In the genomic region with DNA sequence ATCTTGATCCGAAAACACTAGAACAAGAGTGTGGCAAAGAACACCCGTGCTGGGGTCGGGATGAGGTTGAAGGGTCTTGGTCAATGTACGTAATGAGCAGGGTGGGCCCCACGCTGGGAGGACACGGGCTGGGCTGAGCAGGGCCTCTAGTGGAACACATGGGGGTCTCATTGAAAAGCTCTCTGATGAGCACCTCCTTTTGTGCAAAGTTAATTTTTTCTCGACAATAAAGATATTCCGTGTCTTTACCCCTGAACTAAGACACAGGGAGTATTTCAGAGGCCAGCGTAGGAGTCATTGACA, we compare ENCODE assay signal across 24 cellular contexts. TPM values are rescaled to one million over a fixed set of nuclear protein-coding genes. Genes with fewer than 3 reads are reported as not detected.
"Had no signal": no experiment of that assay in that cellular context is flagged by ENCODE, and none has a peak within 500 bp of the region (broad histone marks: within the 10 kb centered on the region; RNA-seq: fewer than 3 reads in every experiment).

No MANE protein-coding gene starts in this region.

- DNase-seq: activated CD4-positive, alpha-beta memory T cell treated with anti-CD3 and anti-CD28 coated beads for 36 hours; activated CD4-positive, alpha-beta T cell treated with anti-CD3 and anti-CD28 coated beads for 48 hours; activated effector memory CD4-positive, alpha-beta T cell treated with anti-CD3 and anti-CD28 coated beads, Interleukin-2, amount 50 U/mL, for 16 hours; activated naive CD4-positive, alpha-beta T cell treated with anti-CD3 and anti-CD28 coated beads, Interleukin-2, amount 10 ng/mL, durations not matched to agents 7 days and 5 days; effector memory CD8-positive, alpha-beta T cell; esophagus squamous epithelium; gastrocnemius medialis; hippocampal formation; kidney glomerular epithelial cell; left lung; naive thymus-derived CD8-positive, alpha-beta T cell; stimulated activated CD4-positive, alpha-beta T cell treated with anti-CD3 and anti-CD28 coated beads, Interleukin-12 subunit alpha, Interleukin-12 subunit beta, amount 100 ng/mL, for 4 hours; substantia nigra; T-helper 17 cell; thyroid gland; upper lobe of right lung had no signal

- H2AFZ ChIP-seq: parathyroid adenoma had no signal

- H3K4me3 ChIP-seq: esophagus squamous epithelium, gastrocnemius medialis, left lung, thyroid gland, upper lobe of right lung had no signal

- H3K27ac Mint-ChIP-seq: activated CD4-positive, alpha-beta memory T cell treated with anti-CD3 and anti-CD28 coated beads for 36 hours; activated naive CD4-positive, alpha-beta T cell treated with anti-CD3 and anti-CD28 coated beads, Interleukin-2, amount 10 ng/mL, durations not matched to agents 7 days and 5 days; stimulated activated naive CD8-positive, alpha-beta T cell treated with anti-CD3 and anti-CD28 coated beads, Interleukin-15, Interleukin-2, amounts not matched to agents 100 ng/mL and 50 ng/mL, for 24 hours; T-helper 17 cell had no signal

- H3K9me3 ChIP-seq: esophagus squamous epithelium, gastrocnemius medialis, left lung, thyroid gland, upper lobe of right lung had no signal

- H3K27me3 Mint-ChIP-seq: activated CD4-positive, alpha-beta memory T cell treated with anti-CD3 and anti-CD28 coated beads for 36 hours; activated naive CD4-positive, alpha-beta T cell treated with anti-CD3 and anti-CD28 coated beads, Interleukin-2, amount 10 ng/mL, durations not matched to agents 7 days and 5 days; central memory CD8-positive, alpha-beta T cell; effector memory CD8-positive, alpha-beta T cell; naive thymus-derived CD8-positive, alpha-beta T cell; stimulated activated naive CD8-positive, alpha-beta T cell treated with anti-CD3 and anti-CD28 coated beads, Interleukin-15, Interleukin-2, amounts not matched to agents 100 ng/mL and 50 ng/mL, for 24 hours; T-helper 17 cell had no signal

- H3K4me1 ChIP-seq: esophagus squamous epithelium, left lung, parathyroid adenoma, thyroid gland, upper lobe of right lung had no signal

- H3K27ac ChIP-seq: esophagus squamous epithelium, gastrocnemius medialis, left lung, parathyroid adenoma, thyroid gland, upper lobe of right lung had no signal

- H3K79me2 ChIP-seq: parathyroid adenoma had no signal

- H3K4me3 Mint-ChIP-seq: activated CD4-positive, alpha-beta memory T cell treated with anti-CD3 and anti-CD28 coated beads for 36 hours; activated naive CD4-positive, alpha-beta T cell treated with anti-CD3 and anti-CD28 coated beads, Interleukin-2, amount 10 ng/mL, durations not matched to agents 7 days and 5 days; central memory CD8-positive, alpha-beta T cell; effector memory CD8-positive, alpha-beta T cell; naive thymus-derived CD8-positive, alpha-beta T cell; stimulated activated naive CD8-positive, alpha-beta T cell treated with anti-CD3 and anti-CD28 coated beads, Interleukin-15, Interleukin-2, amounts not matched to agents 100 ng/mL and 50 ng/mL, for 24 hours; T-helper 17 cell had no signal

- H3K9ac ChIP-seq: parathyroid adenoma had no signal

- H3K27me3 ChIP-seq: esophagus squamous epithelium, gastrocnemius medialis, left lung, thyroid gland, upper lobe of right lung had no signal

- H3K4me1 Mint-ChIP-seq: central memory CD8-positive, alpha-beta T cell had no signal

- H3K9me3 Mint-ChIP-seq: activated CD4-positive, alpha-beta memory T cell treated with anti-CD3 and anti-CD28 coated beads for 36 hours; activated naive CD4-positive, alpha-beta T cell treated with anti-CD3 and anti-CD28 coated beads, Interleukin-2, amount 10 ng/mL, durations not matched to agents 7 days and 5 days; central memory CD8-positive, alpha-beta T cell; effector memory CD8-positive, alpha-beta T cell; naive thymus-derived CD8-positive, alpha-beta T cell; stimulated activated naive CD8-positive, alpha-beta T cell treated with anti-CD3 and anti-CD28 coated beads, Interleukin-15, Interleukin-2, amounts not matched to agents 100 ng/mL and 50 ng/mL, for 24 hours had no signal

- ATAC-seq: effector memory CD8-positive, alpha-beta T cell; gastrocnemius medialis; left lung; naive thymus-derived CD8-positive, alpha-beta T cell; T-helper 17 cell; upper lobe of right lung had no signal

RNA-seq across cellular contexts. Expression of a gene that starts 22.3 kb away (rescaled TPM):
- total RNA-seq: activated CD4-positive, alpha-beta memory T cell treated with anti-CD3 and anti-CD28 coated beads for 36 hours; dermis microvascular lymphatic vessel endothelial cell; esophagus squamous epithelium; gastrocnemius medialis; lung microvascular endothelial cell; naive thymus-derived CD8-positive, alpha-beta T cell; pulmonary artery endothelial cell; right cardiac atrium; skeletal muscle tissue; T-helper 17 cell; thyroid gland had no signal
- polyA plus RNA-seq: naive thymus-derived CD8-positive, alpha-beta T cell; right cardiac atrium had no signal
